In genomic region chr1:24965571-24965930, GRCh38 we compare ENCODE assay signal across 2 cellular contexts.
TF ChIP-seq lines count a peak whose summit lies in the region.

No MANE protein-coding gene starts in this region.

TF ChIP-seq in IMR-90, 13 proteins besides CTCF, POLR2A, EP300 and RAD21:
- TF ChIP-seq MAZ (IDR thresholded peaks at IDR 0.05; ENCODE audit: borderline replicate concordance, low read depth, low read length): no peak
- TF ChIP-seq NFE2L2 (IDR thresholded peaks at IDR 0.05; ENCODE audit: low read depth, low read length): no peak
- no peak for TF ChIP-seq BHLHE40 (IDR thresholded peaks at IDR 0.05; ENCODE audit: low read depth, low read length)

TF ChIP-seq in HepG2, 621 proteins besides CTCF, POLR2A, EP300 and RAD21:
- TF ChIP-seq ZNF816 (CRISPR knock-in tag; IDR thresholded peaks at IDR 0.05; ENCODE audit: borderline replicate concordance) (no peak), ZBTB44 (CRISPR knock-in tag; IDR thresholded peaks at IDR 0.05) (no peak), MYC (CRISPR knock-in tag; IDR thresholded peaks at IDR 0.05; ENCODE audit: borderline replicate concordance) (no peak), ZNF564 (CRISPR knock-in tag; IDR thresholded peaks at IDR 0.05) (no peak), ZNF264 (CRISPR knock-in tag; IDR thresholded peaks at IDR 0.05) (no peak), HMG20B (CRISPR knock-in tag; conservative IDR thresholded peaks at IDR 0.05) (no peak), ONECUT2 (CRISPR knock-in tag; IDR thresholded peaks at IDR 0.05) (no peak), ETV5 (CRISPR knock-in tag; IDR thresholded peaks at IDR 0.05; ENCODE audit: borderline replicate concordance) (no peak), SRSF9 (IDR thresholded peaks at IDR 0.05; ENCODE audit: borderline replicate concordance, insufficient read depth, low read depth, low read length, poor library complexity, severe bottlenecking) (no peak), NFYB (CRISPR knock-in tag; IDR thresholded peaks at IDR 0.05) (no peak), POLR2G (IDR thresholded peaks at IDR 0.05; ENCODE audit: low read depth, low read length) (no peak), PHB2 (IDR thresholded peaks at IDR 0.05; ENCODE audit: partially characterized antibody) (no peak), ZNF598 (CRISPR knock-in tag; IDR thresholded peaks at IDR 0.05; ENCODE audit: borderline replicate concordance) (no peak), ZNF225 (CRISPR knock-in tag; IDR thresholded peaks at IDR 0.05) (no peak), NFE2L1 (CRISPR knock-in tag; IDR thresholded peaks at IDR 0.05; ENCODE audit: borderline replicate concordance) (no peak), ZHX1 (CRISPR knock-in tag; IDR thresholded peaks at IDR 0.05; ENCODE audit: low read depth) (no peak)
